In the genomic region with DNA sequence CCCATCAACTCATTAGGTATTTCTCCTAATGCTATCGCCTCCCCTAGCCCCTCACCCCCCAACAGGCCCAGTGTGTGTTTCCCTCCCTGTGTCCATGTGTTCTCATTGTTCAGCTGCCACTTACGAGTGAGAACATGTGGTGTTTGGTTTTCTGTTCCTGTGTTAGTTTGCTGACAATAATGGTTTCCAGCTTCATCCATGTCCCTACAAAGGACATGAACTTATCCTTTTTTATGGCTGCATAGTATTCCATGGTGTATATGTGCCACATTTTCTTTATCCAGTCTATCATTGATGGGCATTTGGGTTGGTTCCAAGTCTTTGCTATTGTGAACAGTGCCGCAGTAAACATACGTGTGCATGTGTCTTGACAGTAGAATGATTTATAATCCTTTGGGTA, we compare ENCODE assay signal across 7 cellular contexts. TPM values are rescaled to one million over a fixed set of nuclear protein-coding genes. Genes with fewer than 3 reads are reported as not detected.
DNase-seq lines count a peak whose midpoint lies in the region; ATAC-seq and TF ChIP-seq lines count a peak whose summit lies in the region.
"Not testable (repeated sequence)": the region's sequence is repeated elsewhere in the genome, so short reads cannot be mapped to it uniquely, and the experiment has no call there.

No MANE protein-coding gene starts in this region.

- ATAC-seq in CD4-positive, alpha-beta T cell (ENCODE audit: poor library complexity); naive thymus-derived CD8-positive, alpha-beta T cell: not testable (repeated sequence)

- not testable (repeated sequence) for H3K9me3 ChIP-seq in CD4-positive, alpha-beta T cell (ENCODE audit: control insufficient read depth, low read length); OCI-LY3 (ENCODE audit: insufficient read depth, low read length); endocrine pancreas (ENCODE audit: control insufficient read depth, low read length)

- POLR2A ChIA-PET in CD4-positive, alpha-beta T cell (lab: Charles Lee); activated CD4-positive, alpha-beta memory T cell treated with anti-CD3 and anti-CD28 coated beads, Interleukin-2, amount 10 ng/mL, durations not matched to agents 7 days and 5 days (lab: Charles Lee); naive thymus-derived CD8-positive, alpha-beta T cell (lab: Charles Lee): not testable (repeated sequence)

- not testable (repeated sequence) for H2AFZ ChIP-seq in OCI-LY3 (ENCODE audit: low read depth, low read length)

- H3K27me3 Mint-ChIP-seq in CD4-positive, alpha-beta T cell; activated CD4-positive, alpha-beta memory T cell treated with anti-CD3 and anti-CD28 coated beads, Interleukin-2, amount 10 ng/mL, durations not matched to agents 7 days and 5 days; activated T-helper 2 cell treated with anti-CD3 and anti-CD28 coated beads, Interferon-gamma antibody, Interleukin-2, Interleukin-4, amounts not matched to agents 10 μg/mL and 5 μg/mL and 100 μg/mL, durations not matched to agents 14 hours and 24 hours and 36 hours (ENCODE audit: low read depth); naive thymus-derived CD8-positive, alpha-beta T cell: not testable (repeated sequence)

- peak overlapping the region; percentile 76 for H3K4me3 ChIP-seq in GM12865 (ENCODE audit: low read depth, low read length)
- peak overlapping the region; percentile 72; the same call in 1 of the 2 replicates for H3K4me3 ChIP-seq in OCI-LY3 (ENCODE audit: low read length)
- peak overlapping the region; percentile 2 for H3K4me3 ChIP-seq in endocrine pancreas (ENCODE audit: control insufficient read depth, insufficient read depth, low read length)

- H3K4me1 Mint-ChIP-seq in CD4-positive, alpha-beta T cell (ENCODE audit: low read depth) = peaks cover 74% of the 10 kb centered on the region
- H3K4me1 Mint-ChIP-seq in activated CD4-positive, alpha-beta memory T cell treated with anti-CD3 and anti-CD28 coated beads, Interleukin-2, amount 10 ng/mL, durations not matched to agents 7 days and 5 days = peaks cover 51% of the 10 kb centered on the region
- peaks cover 61% of the 10 kb centered on the region for H3K4me1 Mint-ChIP-seq in activated T-helper 2 cell treated with anti-CD3 and anti-CD28 coated beads, Interferon-gamma antibody, Interleukin-2, Interleukin-4, amounts not matched to agents 10 μg/mL and 5 μg/mL and 100 μg/mL, durations not matched to agents 14 hours and 24 hours and 36 hours (ENCODE audit: low read depth)
- peaks cover 20 to 67% (median 65%) of the 10 kb centered on the region in 4 donors for H3K4me1 Mint-ChIP-seq in naive thymus-derived CD8-positive, alpha-beta T cell

- peaks cover 31% of the 10 kb centered on the region for H4K20me1 ChIP-seq in OCI-LY3 (ENCODE audit: insufficient read depth, low read length)

- H3K9me3 Mint-ChIP-seq in CD4-positive, alpha-beta T cell; activated CD4-positive, alpha-beta memory T cell treated with anti-CD3 and anti-CD28 coated beads, Interleukin-2, amount 10 ng/mL, durations not matched to agents 7 days and 5 days; naive thymus-derived CD8-positive, alpha-beta T cell: not testable (repeated sequence)
- H3K9me3 Mint-ChIP-seq in activated T-helper 2 cell treated with anti-CD3 and anti-CD28 coated beads, Interferon-gamma antibody, Interleukin-2, Interleukin-4, amounts not matched to agents 10 μg/mL and 5 μg/mL and 100 μg/mL, durations not matched to agents 14 hours and 24 hours and 36 hours = peaks cover 21% of the 10 kb centered on the region

- peaks cover 18% of the 10 kb centered on the region; the same call in 1 of the 2 replicates for H3K79me2 ChIP-seq in OCI-LY3 (ENCODE audit: low read length)

- not testable (repeated sequence) for TF ChIP-seq CTCF in CD4-positive, alpha-beta T cell (IDR thresholded peaks at IDR 0.05); GM12865 (IDR thresholded peaks at IDR 0.05; ENCODE audit: insufficient read depth, low read depth, low read length, missing control alignments); OCI-LY3 (IDR thresholded peaks at IDR 0.05; ENCODE audit: low read depth, low read length)

- H3K4me2 ChIP-seq in OCI-LY3 (ENCODE audit: low read length) = peak overlapping the region; percentile 96

- not testable (repeated sequence) for H3K36me3 ChIP-seq in OCI-LY3 (replicated peaks; ENCODE audit: low read depth, low read length); endocrine pancreas (ENCODE audit: control insufficient read depth, insufficient read depth, low read length)

- H3K27me3 ChIP-seq in CD4-positive, alpha-beta T cell (ENCODE audit: control insufficient read depth, insufficient read depth, low read length); OCI-LY3 (ENCODE audit: low read depth, low read length); endocrine pancreas (ENCODE audit: control insufficient read depth, insufficient read depth, low read length): not testable (repeated sequence)

- not testable (repeated sequence) for H3K36me3 Mint-ChIP-seq in CD4-positive, alpha-beta T cell (ENCODE audit: low read depth)
- peaks cover 18% of the 10 kb centered on the region for H3K36me3 Mint-ChIP-seq in activated CD4-positive, alpha-beta memory T cell treated with anti-CD3 and anti-CD28 coated beads, Interleukin-2, amount 10 ng/mL, durations not matched to agents 7 days and 5 days (ENCODE audit: low read depth)
- H3K36me3 Mint-ChIP-seq in activated T-helper 2 cell treated with anti-CD3 and anti-CD28 coated beads, Interferon-gamma antibody, Interleukin-2, Interleukin-4, amounts not matched to agents 10 μg/mL and 5 μg/mL and 100 μg/mL, durations not matched to agents 14 hours and 24 hours and 36 hours (ENCODE audit: low read depth) = peaks cover 36% of the 10 kb centered on the region
- H3K36me3 Mint-ChIP-seq in naive thymus-derived CD8-positive, alpha-beta T cell = peaks cover 0 to 13% (median 6%) of the 10 kb centered on the region in 3 donors

- peak overlapping the region; percentile 3 for H3K4me3 Mint-ChIP-seq in CD4-positive, alpha-beta T cell
- H3K4me3 Mint-ChIP-seq in activated CD4-positive, alpha-beta memory T cell treated with anti-CD3 and anti-CD28 coated beads, Interleukin-2, amount 10 ng/mL, durations not matched to agents 7 days and 5 days = not testable (repeated sequence)
- H3K4me3 Mint-ChIP-seq in activated T-helper 2 cell treated with anti-CD3 and anti-CD28 coated beads, Interferon-gamma antibody, Interleukin-2, Interleukin-4, amounts not matched to agents 10 μg/mL and 5 μg/mL and 100 μg/mL, durations not matched to agents 14 hours and 24 hours and 36 hours (ENCODE audit: low read depth) = peak overlapping the region; percentile 54
- H3K4me3 Mint-ChIP-seq in naive thymus-derived CD8-positive, alpha-beta T cell = peak overlapping the region in 8 of 10 donors; percentile 19 to 74 (median 46)

- H3K9ac ChIP-seq in OCI-LY3 (ENCODE audit: low read length); endocrine pancreas (ENCODE audit: control insufficient read depth, insufficient read depth, low read length): not testable (repeated sequence)

- CTCF ChIA-PET in CD4-positive, alpha-beta T cell (lab: Charles Lee) = not testable (repeated sequence)
- CTCF ChIA-PET in activated CD4-positive, alpha-beta memory T cell treated with anti-CD3 and anti-CD28 coated beads, Interleukin-2, amount 10 ng/mL, durations not matched to agents 7 days and 5 days (lab: Charles Lee) = interaction anchor here (1.2 kb wide), 1 partner anchor 372 kb away, joined by 3 read pairs; no protein-coding TSS in a partner anchor

- H3K27ac ChIP-seq in CD4-positive, alpha-beta T cell (ENCODE audit: low read depth, low read length); OCI-LY3 (ENCODE audit: low read length): not testable (repeated sequence)

- H3K4me1 ChIP-seq in OCI-LY3 (ENCODE audit: low read length) = peaks cover 47% of the 10 kb centered on the region
- H3K4me1 ChIP-seq in endocrine pancreas (ENCODE audit: control insufficient read depth, insufficient read depth, low read length) = not testable (repeated sequence)

- peak overlapping the region; percentile 88 for H3K27ac Mint-ChIP-seq in CD4-positive, alpha-beta T cell
- H3K27ac Mint-ChIP-seq in activated CD4-positive, alpha-beta memory T cell treated with anti-CD3 and anti-CD28 coated beads, Interleukin-2, amount 10 ng/mL, durations not matched to agents 7 days and 5 days = peak overlapping the region; percentile 70
- H3K27ac Mint-ChIP-seq in activated T-helper 2 cell treated with anti-CD3 and anti-CD28 coated beads, Interferon-gamma antibody, Interleukin-2, Interleukin-4, amounts not matched to agents 10 μg/mL and 5 μg/mL and 100 μg/mL, durations not matched to agents 14 hours and 24 hours and 36 hours = peak overlapping the region; percentile 60
- H3K27ac Mint-ChIP-seq in naive thymus-derived CD8-positive, alpha-beta T cell = peak overlapping the region in 8 of 10 donors; percentile 63 to 91 (median 82)

- DNase-seq in CD4-positive, alpha-beta T cell; GM12865 (ENCODE audit: low read depth); activated CD4-positive, alpha-beta memory T cell treated with anti-CD3 and anti-CD28 coated beads, Interleukin-2, amount 10 ng/mL, durations not matched to agents 7 days and 5 days; activated T-helper 2 cell treated with anti-CD3 and anti-CD28 coated beads, Interferon-gamma antibody, Interleukin-2, Interleukin-4, amounts not matched to agents 10 μg/mL and 5 μg/mL and 100 μg/mL, durations not matched to agents 14 hours and 24 hours and 36 hours (ENCODE audit: low spot score); naive thymus-derived CD8-positive, alpha-beta T cell: not testable (repeated sequence)

- intact Hi-C loops in CD4-positive, alpha-beta T cell (cut with DNase I, micrococcal nuclease) = loop anchor here in 1 of 2 experiments (2.0 kb wide), 1 partner anchor 35 kb away; the partner anchor contains the start of gene CERS6
- intact Hi-C loops in activated T-helper 2 cell treated with anti-CD3 and anti-CD28 coated beads, Interferon-gamma antibody, Interleukin-2, Interleukin-4, amounts not matched to agents 10 μg/mL and 5 μg/mL and 100 μg/mL, durations not matched to agents 14 hours and 24 hours and 36 hours (cut with micrococcal nuclease) = loop anchor here (2.0 to 10.0 kb wide), 6 partner anchors 144 to 1873 kb away; partner anchors contain the start of gene STK39

RNA-seq across cellular contexts. Expression of gene CERS6, which starts 35.7 kb away (rescaled TPM):
- 10 to 100 TPM; 16.9 to 17.9 TPM for total RNA-seq in CD4-positive, alpha-beta T cell
- 1 to 10 TPM; 7.4 to 8.4 TPM for total RNA-seq in activated CD4-positive, alpha-beta memory T cell treated with anti-CD3 and anti-CD28 coated beads, Interleukin-2, amount 10 ng/mL, durations not matched to agents 7 days and 5 days
- 21.5 and 22.4 TPM in 2 replicates for total RNA-seq in activated T-helper 2 cell treated with anti-CD3 and anti-CD28 coated beads, Interferon-gamma antibody, Interleukin-2, Interleukin-4, amounts not matched to agents 10 μg/mL and 5 μg/mL and 100 μg/mL, durations not matched to agents 14 hours and 24 hours and 36 hours
- 10 to 100 TPM; 28.9 to 29.3 TPM for total RNA-seq in naive thymus-derived CD8-positive, alpha-beta T cell
- 10 to 100 TPM in 2 of 3 donors, 1 to 10 TPM in 1; 9.5 to 17.4 (median 10.8) TPM for polyA plus RNA-seq in naive thymus-derived CD8-positive, alpha-beta T cell

Comparison
In these comparisons a context has a peak if more than half of its experiments do, and no peak if none do; other contexts are left out.
1. H3K4me3 ChIP-seq: peak in every context shown above with its lines; median percentile 76 in GM12865; 72 in OCI-LY3; 2 in endocrine pancreas.